8 cellular contexts compared by ENCODE assay signal in the genomic region with DNA sequence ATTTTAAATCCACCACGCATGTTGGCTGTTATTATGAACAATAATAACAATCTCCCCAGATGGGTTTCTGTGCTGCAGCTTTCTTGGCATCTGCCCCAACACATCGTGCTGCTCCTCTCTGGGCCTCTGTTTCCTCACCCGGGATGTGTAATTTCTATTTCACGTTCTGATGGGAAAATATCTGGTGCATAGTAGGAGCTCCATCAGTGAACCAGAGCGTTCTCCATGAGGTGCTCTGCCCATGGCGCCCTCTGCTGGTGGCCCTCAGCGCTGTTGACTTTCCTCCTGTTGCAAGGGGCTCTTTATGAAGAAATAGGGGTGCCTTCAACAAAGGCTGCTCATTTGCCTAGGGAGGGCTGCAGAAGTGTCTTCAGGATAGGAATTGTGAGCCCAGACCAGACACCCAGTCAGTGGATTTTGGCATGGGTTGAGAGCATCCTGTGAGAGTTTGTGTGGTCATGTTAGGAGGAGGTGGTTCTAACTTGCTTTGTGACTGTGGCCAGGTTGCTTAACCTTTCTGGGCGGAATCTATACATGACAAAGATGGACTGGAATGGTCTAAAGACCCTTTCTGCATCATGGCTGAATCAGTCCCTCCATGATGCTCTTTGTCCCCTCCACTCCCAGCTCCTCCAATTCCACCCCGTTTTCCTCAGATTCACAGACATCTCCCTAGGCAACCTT. TPM values are rescaled to one million over a fixed set of nuclear protein-coding genes. Genes with fewer than 3 reads are reported as not detected.
A peak's percentile ranks its signal among the peaks of the same experiment; 100 is the strongest.
DNase-seq lines count a peak whose midpoint lies in the region; ATAC-seq and TF ChIP-seq lines count a peak whose summit lies in the region.

No MANE protein-coding gene starts in this region.

- peaks cover 8% of the 10 kb centered on the region for H3K27me3 ChIP-seq in DOHH2 (ENCODE audit: control insufficient read depth, low read length)
- 0 out of 2 replicates have a peak, but pooled peaks cover 2% of the 10 kb centered on the region for H3K27me3 ChIP-seq in KMS-11 (ENCODE audit: insufficient read depth, low read depth)
- no peaks in the 10 kb centered on the region for H3K27me3 ChIP-seq in ovary

- TF ChIP-seq EP300 in ovary (IDR thresholded peaks at IDR 0.05) = no peak

- CTCF ChIA-PET in activated CD4-positive, alpha-beta T cell treated with anti-CD3 and anti-CD28 coated beads, Interleukin-2, amount 10 ng/mL, durations not matched to agents 7 days and 5 days (lab: Charles Lee) = interaction anchor here (0.6 to 2.3 kb wide), 8 partner anchors 8 to 322 kb away, joined by 3 to 10 read pairs (median 4); partner anchors contain the start of genes SCRT2 and SRXN1

- no peak for TF ChIP-seq POLR2A in ovary (IDR thresholded peaks at IDR 0.05)

- DNase-seq in activated CD4-positive, alpha-beta T cell treated with anti-CD3 and anti-CD28 coated beads, Interleukin-2, amount 10 ng/mL, durations not matched to agents 7 days and 5 days = peak; percentile 66
- DNase-seq in dermis blood vessel endothelial cell = peak; percentile 73
- DNase-seq in mucosa of gallbladder (ENCODE audit: low spot score) = peak; percentile 49
- DNase-seq in stimulated activated naive CD8-positive, alpha-beta T cell treated with anti-CD3 and anti-CD28 coated beads, Interleukin-15, amount 100 ng/mL, for 72 hours = peak; percentile 50 to 54
- DNase-seq in ovary = no peak

- H3K27ac ChIP-seq in DOHH2 (ENCODE audit: low read depth, low read length) (no peak overlapping the region), KMS-11 (no peak overlapping the region), ovary (no peak overlapping the region)

- H3K9me3 Mint-ChIP-seq in activated CD4-positive, alpha-beta T cell treated with anti-CD3 and anti-CD28 coated beads, Interleukin-2, amount 10 ng/mL, durations not matched to agents 7 days and 5 days = no peaks in the 10 kb centered on the region
- H3K9me3 Mint-ChIP-seq in stimulated activated naive CD8-positive, alpha-beta T cell treated with anti-CD3 and anti-CD28 coated beads, Interleukin-15, amount 100 ng/mL, for 72 hours = no peaks in the 10 kb centered on the region

- no peak overlapping the region for H3K9ac ChIP-seq in KMS-11

- intact Hi-C loops in ovary (cut with DNase I) = loop anchor here in 1 of 4 donors (10.0 kb wide), 2 partner anchors 103 to 313 kb away; no protein-coding TSS in a partner anchor

- H3K4me1 ChIP-seq in DOHH2 (ENCODE audit: control insufficient read depth, low read length) = 0 out of 2 replicates have a peak, but pooled peaks cover 3% of the 10 kb centered on the region
- H3K4me1 ChIP-seq in KMS-11 (ENCODE audit: low read depth, poor library complexity, severe bottlenecking) = no peaks in the 10 kb centered on the region
- H3K4me1 ChIP-seq in ovary (ENCODE audit: insufficient read depth) = no peaks in the 10 kb centered on the region

- POLR2A ChIA-PET in activated CD4-positive, alpha-beta T cell treated with anti-CD3 and anti-CD28 coated beads, Interleukin-2, amount 10 ng/mL, durations not matched to agents 7 days and 5 days (lab: Charles Lee) = no interaction called here

- peaks cover 8% of the 10 kb centered on the region for H3K4me1 Mint-ChIP-seq in activated CD4-positive, alpha-beta T cell treated with anti-CD3 and anti-CD28 coated beads, Interleukin-2, amount 10 ng/mL, durations not matched to agents 7 days and 5 days
- H3K4me1 Mint-ChIP-seq in stimulated activated naive CD8-positive, alpha-beta T cell treated with anti-CD3 and anti-CD28 coated beads, Interleukin-15, amount 100 ng/mL, for 72 hours = peaks cover 15% of the 10 kb centered on the region

- H4K20me1 ChIP-seq in DOHH2 (ENCODE audit: control insufficient read depth, insufficient read depth, low read depth, low read length) (no peaks in the 10 kb centered on the region), KMS-11 (ENCODE audit: insufficient read depth) (no peaks in the 10 kb centered on the region)

- TF ChIP-seq CTCF in DOHH2 (IDR thresholded peaks at IDR 0.05; ENCODE audit: low read depth, low read length, poor library complexity, severe bottlenecking) (peak; percentile 98), KMS-11 (conservative IDR thresholded peaks at IDR 0.05; ENCODE audit: low read depth, low read length) (peak; percentile 92), ovary (IDR thresholded peaks at IDR 0.05) (no peak)

- H3K36me3 Mint-ChIP-seq in activated CD4-positive, alpha-beta T cell treated with anti-CD3 and anti-CD28 coated beads, Interleukin-2, amount 10 ng/mL, durations not matched to agents 7 days and 5 days (ENCODE audit: low read depth) = no peaks in the 10 kb centered on the region

- H3F3A ChIP-seq in DOHH2 (ENCODE audit: control insufficient read depth, insufficient read depth) = no peaks in the 10 kb centered on the region

- H3K4me2 ChIP-seq in DOHH2 (ENCODE audit: low read length) (no peak overlapping the region), KMS-11 (no peak overlapping the region)

- H3K9me2 ChIP-seq in DOHH2 (replicated peaks; ENCODE audit: control insufficient read depth, low read length) = no peaks in the 10 kb centered on the region

- 23 to 28% (median 24%) methylated on average over 9 of the region's 9 CpGs for WGBS in ovary, 3 donors

- H3K36me3 ChIP-seq in DOHH2 (ENCODE audit: control insufficient read depth, low read length) (no peaks in the 10 kb centered on the region), KMS-11 (ENCODE audit: insufficient read depth) (no peaks in the 10 kb centered on the region), ovary (no peaks in the 10 kb centered on the region)

- H3K4me3 Mint-ChIP-seq in activated CD4-positive, alpha-beta T cell treated with anti-CD3 and anti-CD28 coated beads, Interleukin-2, amount 10 ng/mL, durations not matched to agents 7 days and 5 days = no peak overlapping the region
- H3K4me3 Mint-ChIP-seq in stimulated activated naive CD8-positive, alpha-beta T cell treated with anti-CD3 and anti-CD28 coated beads, Interleukin-15, amount 100 ng/mL, for 72 hours = no peak overlapping the region

- H3K27ac Mint-ChIP-seq in activated CD4-positive, alpha-beta T cell treated with anti-CD3 and anti-CD28 coated beads, Interleukin-2, amount 10 ng/mL, durations not matched to agents 7 days and 5 days = no peak overlapping the region
- no peak overlapping the region for H3K27ac Mint-ChIP-seq in stimulated activated naive CD8-positive, alpha-beta T cell treated with anti-CD3 and anti-CD28 coated beads, Interleukin-15, amount 100 ng/mL, for 72 hours

- no peak overlapping the region for H2AFZ ChIP-seq in KMS-11 (ENCODE audit: low read depth)

- no peaks in the 10 kb centered on the region for H3K79me2 ChIP-seq in DOHH2 (ENCODE audit: control insufficient read depth, low read length)
- H3K79me2 ChIP-seq in KMS-11 (ENCODE audit: insufficient read depth, low read depth) = no peaks in the 10 kb centered on the region

- ATAC-seq in stimulated activated naive CD8-positive, alpha-beta T cell treated with anti-CD3 and anti-CD28 coated beads, Interleukin-15, amount 100 ng/mL, for 72 hours = no peak
- no peak for ATAC-seq in GM21447 (IDR thresholded peaks at IDR 0.05; ENCODE audit: unreplicated experiment)

- no peak overlapping the region for H3K4me3 ChIP-seq in DOHH2 (ENCODE audit: low read length)
- no peak overlapping the region for H3K4me3 ChIP-seq in KMS-11 (IDR thresholded peaks at IDR 0.05; ENCODE audit: insufficient read depth, low read depth, low read length)
- no peak overlapping the region for H3K4me3 ChIP-seq in ovary

- H3K27me3 Mint-ChIP-seq in activated CD4-positive, alpha-beta T cell treated with anti-CD3 and anti-CD28 coated beads, Interleukin-2, amount 10 ng/mL, durations not matched to agents 7 days and 5 days = peaks cover 64% of the 10 kb centered on the region
- peaks cover 82% of the 10 kb centered on the region for H3K27me3 Mint-ChIP-seq in stimulated activated naive CD8-positive, alpha-beta T cell treated with anti-CD3 and anti-CD28 coated beads, Interleukin-15, amount 100 ng/mL, for 72 hours

- H3K9me3 ChIP-seq in DOHH2 (ENCODE audit: control insufficient read depth, insufficient read depth, low read length) (no peaks in the 10 kb centered on the region), ovary (no peaks in the 10 kb centered on the region)

RNA-seq across cellular contexts. Expression of gene SCRT2, which starts 8.1 kb away (rescaled TPM):
- total RNA-seq in activated CD4-positive, alpha-beta T cell treated with anti-CD3 and anti-CD28 coated beads, Interleukin-2, amount 10 ng/mL, durations not matched to agents 7 days and 5 days = not detected
- total RNA-seq in dermis blood vessel endothelial cell = not detected in 2 replicates
- not detected for total RNA-seq in mucosa of gallbladder
- not detected for total RNA-seq in ovary
- polyA plus RNA-seq in ovary = not detected

RNA-seq across cellular contexts. Expression of gene SRXN1, which starts 14.5 kb away (rescaled TPM):
- total RNA-seq in activated CD4-positive, alpha-beta T cell treated with anti-CD3 and anti-CD28 coated beads, Interleukin-2, amount 10 ng/mL, durations not matched to agents 7 days and 5 days = 10 to 100 TPM; 11.5 to 12.9 TPM
- total RNA-seq in dermis blood vessel endothelial cell (30.3 and 38.6 TPM in 2 replicates), mucosa of gallbladder (18.5 TPM), ovary (10 to 100 TPM; 17.9 to 32.9 (median 25.1) TPM)
- 10 to 100 TPM; 12.0 to 34.2 TPM for polyA plus RNA-seq in ovary

RNA-seq across cellular contexts. Expression of gene TCF15, which starts 57.4 kb away (rescaled TPM):
- not detected for total RNA-seq in activated CD4-positive, alpha-beta T cell treated with anti-CD3 and anti-CD28 coated beads, Interleukin-2, amount 10 ng/mL, durations not matched to agents 7 days and 5 days
- total RNA-seq in dermis blood vessel endothelial cell = 2.0 and 2.7 TPM in 2 replicates
- total RNA-seq in mucosa of gallbladder = 0.37 TPM
- total RNA-seq in ovary = under 1 TPM in 5 of 7 donors, not detected in 2; 0.23 to 0.75 (median 0.33) TPM
- under 1 TPM; 0.15 to 0.18 TPM for polyA plus RNA-seq in ovary

Comparison
In these comparisons a context has a peak if more than half of its experiments do, and no peak if none do; other contexts are left out.
1. CTCF ChIP-seq: peak in DOHH2 (single experiment) and KMS-11 (single experiment); none in ovary (0 of 3).
2. DNase-seq: peak in activated CD4-positive, alpha-beta T cell treated with anti-CD3 and anti-CD28 coated beads, Interleukin-2, amount 10 ng/mL, durations not matched to agents 7 days and 5 days (single experiment), dermis blood vessel endothelial cell (single experiment), mucosa of gallbladder (single experiment) and stimulated activated naive CD8-positive, alpha-beta T cell treated with anti-CD3 and anti-CD28 coated beads, Interleukin-15, amount 100 ng/mL, for 72 hours (2 of 2); none in ovary (0 of 5).